12 cellular contexts compared by ENCODE assay signal in the genomic region with DNA sequence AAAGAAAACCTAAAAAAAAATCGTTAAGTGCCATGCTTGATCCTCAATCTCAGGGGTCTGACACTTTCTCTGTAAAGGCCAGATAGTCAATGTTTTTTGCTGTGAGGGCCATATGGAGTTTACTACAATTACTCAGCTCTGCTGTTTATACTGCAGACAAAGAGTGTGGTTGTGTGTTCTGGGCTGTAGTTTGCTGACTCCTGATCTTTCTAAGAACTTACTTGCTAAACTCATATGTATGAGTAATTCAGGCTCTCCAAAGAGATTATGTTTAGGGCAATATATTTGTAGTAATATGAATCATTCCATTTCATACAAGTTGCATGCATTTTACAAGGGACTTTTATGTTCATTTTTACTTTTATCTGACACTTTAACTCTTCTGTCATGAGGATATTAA.
DNase-seq lines count a peak whose midpoint lies in the region; ATAC-seq, FAIRE-seq and TF ChIP-seq lines count a peak whose summit lies in the region.
"Had no signal": no experiment of that assay in that cellular context is flagged by ENCODE, and none has a peak within 500 bp of the region (broad histone marks: within the 10 kb centered on the region; RNA-seq: fewer than 3 reads in every experiment).

No MANE protein-coding gene starts in this region.

- no peaks in the 10 kb centered on the region for H3K9me3 ChIP-seq in adipocyte (ENCODE audit: control insufficient read depth, low read length)
- H3K9me3 ChIP-seq in tibial nerve: no peaks in the 10 kb centered on the region

- H3K27ac Mint-ChIP-seq in activated naive CD8-positive, alpha-beta T cell treated with anti-CD3 and anti-CD28 coated beads, Interleukin-2, amount 10 ng/mL, durations not matched to agents 7 days and 5 days: no peak overlapping the region
- H3K27ac Mint-ChIP-seq in activated naive CD8-positive, alpha-beta T cell treated with anti-CD3 and anti-CD28 coated beads, Interleukin-2, amount 50 U/mL, for 24 hours: no peak overlapping the region
- H3K27ac Mint-ChIP-seq: activated naive CD4-positive, alpha-beta T cell treated with anti-CD3 and anti-CD28 coated beads, Interleukin-2, amount 10 ng/mL, durations not matched to agents 7 days and 5 days had no signal

- no peak overlapping the region for H3K9ac ChIP-seq in adipocyte (ENCODE audit: low read length)

- no peaks in the 10 kb centered on the region for H3K27me3 Mint-ChIP-seq in activated naive CD8-positive, alpha-beta T cell treated with anti-CD3 and anti-CD28 coated beads, Interleukin-2, amount 10 ng/mL, durations not matched to agents 7 days and 5 days
- H3K27me3 Mint-ChIP-seq in activated naive CD8-positive, alpha-beta T cell treated with anti-CD3 and anti-CD28 coated beads, Interleukin-2, amount 50 U/mL, for 24 hours: no peaks in the 10 kb centered on the region
- H3K27me3 Mint-ChIP-seq: activated naive CD4-positive, alpha-beta T cell treated with anti-CD3 and anti-CD28 coated beads, Interleukin-2, amount 10 ng/mL, durations not matched to agents 7 days and 5 days had no signal

- no peaks in the 10 kb centered on the region for H3K27me3 ChIP-seq in adipocyte (replicated peaks; ENCODE audit: control insufficient read depth, insufficient read depth, low read length)
- H3K27me3 ChIP-seq in foreskin keratinocyte: no peaks in the 10 kb centered on the region
- no peaks in the 10 kb centered on the region for H3K27me3 ChIP-seq in tibial nerve

- no peak overlapping the region for H3K4me3 ChIP-seq in adipocyte (ENCODE audit: low read length)
- H3K4me3 ChIP-seq in tibial nerve: no peak overlapping the region

- no peak for FAIRE-seq in HTR-8/SVneo (lab: Jason Lieb, UNC)

- no peak for DNase-seq in activated naive CD8-positive, alpha-beta T cell treated with anti-CD3 and anti-CD28 coated beads, Interleukin-2, amount 10 ng/mL, durations not matched to agents 7 days and 5 days
- DNase-seq in activated naive CD8-positive, alpha-beta T cell treated with anti-CD3 and anti-CD28 coated beads, Interleukin-2, amount 50 U/mL, for 24 hours: no peak
- DNase-seq in adipocyte (ENCODE audit: low read depth) (peak; percentile 17), foreskin keratinocyte (peak; percentile 44 to 67), HTR-8/SVneo (ENCODE audit: insufficient read length, low spot score) (no peak), T1000 (lab: John Stamatoyannopoulos, UW) (no peak), NAMALWA (ENCODE audit: low spot score) (no peak), tibial nerve (ENCODE audit: low spot score in 2 of 2) (no peak)
- DNase-seq: activated naive CD4-positive, alpha-beta T cell treated with anti-CD3 and anti-CD28 coated beads, Interleukin-2, amount 10 ng/mL, durations not matched to agents 7 days and 5 days; NCI-H510A treated with DMSO at 0.1 percent for 48 hours; trophoblast cell had no signal

- H3K4me1 ChIP-seq in adipocyte (ENCODE audit: control insufficient read depth, insufficient read depth, low read length) (peaks cover 2% of the 10 kb centered on the region), foreskin keratinocyte (no peaks in the 10 kb centered on the region), tibial nerve (peaks cover 0 to 24% (median 3%) of the 10 kb centered on the region in 4 donors)

- H3K27ac ChIP-seq in foreskin keratinocyte: no peak overlapping the region
- peak overlapping the region in 1 of 4 donors; percentile 19 for H3K27ac ChIP-seq in tibial nerve
- H3K27ac ChIP-seq: RWPE1 had no signal

- WGBS in tibial nerve, 2 donors: 41% methylated on average over 1 of the region's 1 CpG

- peaks cover 2% of the 10 kb centered on the region for H3K36me3 Mint-ChIP-seq in activated naive CD8-positive, alpha-beta T cell treated with anti-CD3 and anti-CD28 coated beads, Interleukin-2, amount 10 ng/mL, durations not matched to agents 7 days and 5 days
- no peaks in the 10 kb centered on the region for H3K36me3 Mint-ChIP-seq in activated naive CD8-positive, alpha-beta T cell treated with anti-CD3 and anti-CD28 coated beads, Interleukin-2, amount 50 U/mL, for 24 hours (ENCODE audit: low read depth)
- H3K36me3 Mint-ChIP-seq: activated naive CD4-positive, alpha-beta T cell treated with anti-CD3 and anti-CD28 coated beads, Interleukin-2, amount 10 ng/mL, durations not matched to agents 7 days and 5 days had no signal

- TF ChIP-seq POLR2A in tibial nerve (IDR thresholded peaks at IDR 0.05): no peak

- peaks cover 2% of the 10 kb centered on the region for H3K9me3 Mint-ChIP-seq in activated naive CD8-positive, alpha-beta T cell treated with anti-CD3 and anti-CD28 coated beads, Interleukin-2, amount 10 ng/mL, durations not matched to agents 7 days and 5 days
- no peaks in the 10 kb centered on the region for H3K9me3 Mint-ChIP-seq in activated naive CD8-positive, alpha-beta T cell treated with anti-CD3 and anti-CD28 coated beads, Interleukin-2, amount 50 U/mL, for 24 hours
- H3K9me3 Mint-ChIP-seq: activated naive CD4-positive, alpha-beta T cell treated with anti-CD3 and anti-CD28 coated beads, Interleukin-2, amount 10 ng/mL, durations not matched to agents 7 days and 5 days had no signal

- POLR2A ChIA-PET in activated naive CD8-positive, alpha-beta T cell treated with anti-CD3 and anti-CD28 coated beads, Interleukin-2, amount 10 ng/mL, durations not matched to agents 7 days and 5 days (lab: Charles Lee): no interaction called here

- H3K4me3 Mint-ChIP-seq in activated naive CD8-positive, alpha-beta T cell treated with anti-CD3 and anti-CD28 coated beads, Interleukin-2, amount 10 ng/mL, durations not matched to agents 7 days and 5 days: no peak overlapping the region
- no peak overlapping the region for H3K4me3 Mint-ChIP-seq in activated naive CD8-positive, alpha-beta T cell treated with anti-CD3 and anti-CD28 coated beads, Interleukin-2, amount 50 U/mL, for 24 hours
- H3K4me3 Mint-ChIP-seq: activated naive CD4-positive, alpha-beta T cell treated with anti-CD3 and anti-CD28 coated beads, Interleukin-2, amount 10 ng/mL, durations not matched to agents 7 days and 5 days had no signal

- TF ChIP-seq EP300 in tibial nerve (IDR thresholded peaks at IDR 0.05): no peak

- peak; percentile 60 for ATAC-seq in activated naive CD8-positive, alpha-beta T cell treated with anti-CD3 and anti-CD28 coated beads, Interleukin-2, amount 10 ng/mL, durations not matched to agents 7 days and 5 days (ENCODE audit: low read depth)
- no peak for ATAC-seq in activated naive CD8-positive, alpha-beta T cell treated with anti-CD3 and anti-CD28 coated beads, Interleukin-2, amount 50 U/mL, for 24 hours
- peak; percentile 93 for ATAC-seq in foreskin keratinocyte

- H3K36me3 ChIP-seq in adipocyte (ENCODE audit: control insufficient read depth, insufficient read depth, low read length, severe bottlenecking) (no peaks in the 10 kb centered on the region), tibial nerve (no peaks in the 10 kb centered on the region)

- no peak for TF ChIP-seq CTCF in foreskin keratinocyte (conservative IDR thresholded peaks at IDR 0.05)
- no peak for TF ChIP-seq CTCF in tibial nerve (IDR thresholded peaks at IDR 0.05)

- H3K4me1 Mint-ChIP-seq in activated naive CD8-positive, alpha-beta T cell treated with anti-CD3 and anti-CD28 coated beads, Interleukin-2, amount 10 ng/mL, durations not matched to agents 7 days and 5 days: peaks cover 4% of the 10 kb centered on the region
- H3K4me1 Mint-ChIP-seq in activated naive CD8-positive, alpha-beta T cell treated with anti-CD3 and anti-CD28 coated beads, Interleukin-2, amount 50 U/mL, for 24 hours: peaks cover 4% of the 10 kb centered on the region

Comparison
In these comparisons a context has a peak if more than half of its experiments do, and no peak if none do; other contexts are left out.
1. DNase-seq: peak in adipocyte (single experiment) and foreskin keratinocyte (2 of 2); none in activated naive CD8-positive, alpha-beta T cell treated with anti-CD3 and anti-CD28 coated beads, Interleukin-2, amount 10 ng/mL, durations not matched to agents 7 days and 5 days (single experiment), activated naive CD8-positive, alpha-beta T cell treated with anti-CD3 and anti-CD28 coated beads, Interleukin-2, amount 50 U/mL, for 24 hours (single experiment), HTR-8/SVneo (single experiment), T1000 (single experiment), NAMALWA (single experiment) and tibial nerve (0 of 2).